ENCODE assay signal across 1 cellular context in the genomic region with DNA sequence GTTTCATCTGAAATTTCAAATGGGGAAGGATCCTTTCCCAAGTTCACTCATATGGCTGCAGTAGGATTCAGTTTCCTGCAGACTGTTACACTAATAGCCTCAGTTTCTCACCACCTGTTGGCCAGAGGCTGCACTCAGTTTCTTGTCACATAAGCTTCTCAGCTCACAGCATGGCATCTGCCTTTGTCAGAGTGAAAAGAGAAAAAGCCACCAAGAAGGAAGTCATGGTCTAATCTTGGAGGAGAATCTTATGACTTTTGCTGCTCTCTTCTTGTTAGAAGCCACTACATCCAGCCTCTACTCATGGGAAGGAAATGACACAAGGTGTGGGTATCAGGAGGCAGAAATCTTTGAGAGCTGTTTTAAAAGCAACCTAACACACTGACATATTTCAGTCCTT.
TF ChIP-seq lines count a peak whose summit lies in the region.

No MANE protein-coding gene starts in this region.

TF ChIP-seq in GM12878, 131 proteins besides CTCF, POLR2A, EP300 and RAD21 (continued from another document):
- TF ChIP-seq PML (IDR thresholded peaks at IDR 0.05; ENCODE audit: low read length), result no peak
- TF ChIP-seq, protein P1, sequence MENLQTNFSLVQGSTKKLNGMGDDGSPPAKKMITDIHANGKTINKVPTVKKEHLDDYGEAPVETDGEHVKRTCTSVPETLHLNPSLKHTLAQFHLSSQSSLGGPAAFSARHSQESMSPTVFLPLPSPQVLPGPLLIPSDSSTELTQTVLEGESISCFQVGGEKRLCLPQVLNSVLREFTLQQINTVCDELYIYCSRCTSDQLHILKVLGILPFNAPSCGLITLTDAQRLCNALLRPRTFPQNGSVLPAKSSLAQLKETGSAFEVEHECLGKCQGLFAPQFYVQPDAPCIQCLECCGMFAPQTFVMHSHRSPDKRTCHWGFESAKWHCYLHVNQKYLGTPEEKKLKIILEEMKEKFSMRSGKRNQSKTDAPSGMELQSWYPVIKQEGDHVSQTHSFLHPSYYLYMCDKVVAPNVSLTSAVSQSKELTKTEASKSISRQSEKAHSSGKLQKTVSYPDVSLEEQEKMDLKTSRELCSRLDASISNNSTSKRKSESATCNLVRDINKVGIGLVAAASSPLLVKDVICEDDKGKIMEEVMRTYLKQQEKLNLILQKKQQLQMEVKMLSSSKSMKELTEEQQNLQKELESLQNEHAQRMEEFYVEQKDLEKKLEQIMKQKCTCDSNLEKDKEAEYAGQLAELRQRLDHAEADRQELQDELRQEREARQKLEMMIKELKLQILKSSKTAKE (IDR thresholded peaks at IDR 0.05; ENCODE audit: low read depth, poor library complexity, severe bottlenecking), result peak; percentile 44
- TF ChIP-seq POU2F2 (IDR thresholded peaks at IDR 0.05; ENCODE audit: borderline replicate concordance, low read depth, low read length), result no peak
- no peak for TF ChIP-seq TBL1XR1 (IDR thresholded peaks at IDR 0.05; ENCODE audit: low read depth, low read length)
- TF ChIP-seq JUND (IDR thresholded peaks at IDR 0.05; ENCODE audit: low read depth, low read length), result no peak
- TF ChIP-seq IKZF1 (conservative IDR thresholded peaks at IDR 0.05), result peak; percentile 40; the same call in 1 of the 2 replicates
- TF ChIP-seq, protein P2, sequence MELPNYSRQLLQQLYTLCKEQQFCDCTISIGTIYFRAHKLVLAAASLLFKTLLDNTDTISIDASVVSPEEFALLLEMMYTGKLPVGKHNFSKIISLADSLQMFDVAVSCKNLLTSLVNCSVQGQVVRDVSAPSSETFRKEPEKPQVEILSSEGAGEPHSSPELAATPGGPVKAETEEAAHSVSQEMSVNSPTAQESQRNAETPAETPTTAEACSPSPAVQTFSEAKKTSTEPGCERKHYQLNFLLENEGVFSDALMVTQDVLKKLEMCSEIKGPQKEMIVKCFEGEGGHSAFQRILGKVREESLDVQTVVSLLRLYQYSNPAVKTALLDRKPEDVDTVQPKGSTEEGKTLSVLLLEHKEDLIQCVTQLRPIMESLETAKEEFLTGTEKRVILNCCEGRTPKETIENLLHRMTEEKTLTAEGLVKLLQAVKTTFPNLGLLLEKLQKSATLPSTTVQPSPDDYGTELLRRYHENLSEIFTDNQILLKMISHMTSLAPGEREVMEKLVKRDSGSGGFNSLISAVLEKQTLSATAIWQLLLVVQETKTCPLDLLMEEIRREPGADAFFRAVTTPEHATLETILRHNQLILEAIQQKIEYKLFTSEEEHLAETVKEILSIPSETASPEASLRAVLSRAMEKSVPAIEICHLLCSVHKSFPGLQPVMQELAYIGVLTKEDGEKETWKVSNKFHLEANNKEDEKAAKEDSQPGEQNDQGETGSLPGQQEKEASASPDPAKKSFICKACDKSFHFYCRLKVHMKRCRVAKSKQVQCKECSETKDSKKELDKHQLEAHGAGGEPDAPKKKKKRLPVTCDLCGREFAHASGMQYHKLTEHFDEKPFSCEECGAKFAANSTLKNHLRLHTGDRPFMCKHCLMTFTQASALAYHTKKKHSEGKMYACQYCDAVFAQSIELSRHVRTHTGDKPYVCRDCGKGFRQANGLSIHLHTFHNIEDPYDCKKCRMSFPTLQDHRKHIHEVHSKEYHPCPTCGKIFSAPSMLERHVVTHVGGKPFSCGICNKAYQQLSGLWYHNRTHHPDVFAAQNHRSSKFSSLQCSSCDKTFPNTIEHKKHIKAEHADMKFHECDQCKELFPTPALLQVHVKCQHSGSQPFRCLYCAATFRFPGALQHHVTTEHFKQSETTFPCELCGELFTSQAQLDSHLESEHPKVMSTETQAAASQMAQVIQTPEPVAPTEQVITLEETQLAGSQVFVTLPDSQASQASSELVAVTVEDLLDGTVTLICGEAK (IDR thresholded peaks at IDR 0.05; ENCODE audit: borderline replicate concordance), result no peak
- no peak for TF ChIP-seq TARDBP (IDR thresholded peaks at IDR 0.05; ENCODE audit: borderline replicate concordance)
- TF ChIP-seq LARP7 (IDR thresholded peaks at IDR 0.05), result no peak
- no peak for TF ChIP-seq TAF1 (IDR thresholded peaks at IDR 0.05; ENCODE audit: borderline replicate concordance, low read depth, low read length)
- TF ChIP-seq, protein P3, sequence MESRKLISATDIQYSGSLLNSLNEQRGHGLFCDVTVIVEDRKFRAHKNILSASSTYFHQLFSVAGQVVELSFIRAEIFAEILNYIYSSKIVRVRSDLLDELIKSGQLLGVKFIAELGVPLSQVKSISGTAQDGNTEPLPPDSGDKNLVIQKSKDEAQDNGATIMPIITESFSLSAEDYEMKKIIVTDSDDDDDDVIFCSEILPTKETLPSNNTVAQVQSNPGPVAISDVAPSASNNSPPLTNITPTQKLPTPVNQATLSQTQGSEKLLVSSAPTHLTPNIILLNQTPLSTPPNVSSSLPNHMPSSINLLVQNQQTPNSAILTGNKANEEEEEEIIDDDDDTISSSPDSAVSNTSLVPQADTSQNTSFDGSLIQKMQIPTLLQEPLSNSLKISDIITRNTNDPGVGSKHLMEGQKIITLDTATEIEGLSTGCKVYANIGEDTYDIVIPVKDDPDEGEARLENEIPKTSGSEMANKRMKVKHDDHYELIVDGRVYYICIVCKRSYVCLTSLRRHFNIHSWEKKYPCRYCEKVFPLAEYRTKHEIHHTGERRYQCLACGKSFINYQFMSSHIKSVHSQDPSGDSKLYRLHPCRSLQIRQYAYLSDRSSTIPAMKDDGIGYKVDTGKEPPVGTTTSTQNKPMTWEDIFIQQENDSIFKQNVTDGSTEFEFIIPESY (IDR thresholded peaks at IDR 0.05), result no peak
- TF ChIP-seq FOXM1 (IDR thresholded peaks at IDR 0.05; ENCODE audit: low read depth, low read length), result peak; percentile 58; the same call in 1 of the 2 replicates
